In genomic region chr4:39971271-39971640, GRCh38 we compare ENCODE assay signal across 8 cellular contexts. TPM values are rescaled to one million over a fixed set of nuclear protein-coding genes. Genes with fewer than 3 reads are reported as not detected.
DNase-seq lines count a peak whose midpoint lies in the region; ATAC-seq, FAIRE-seq and TF ChIP-seq lines count a peak whose summit lies in the region.
"Not testable (repeated sequence)": the region's sequence is repeated elsewhere in the genome, so short reads cannot be mapped to it uniquely, and the experiment has no call there.

No MANE protein-coding gene starts in this region.

- CTCF ChIA-PET in A549 (lab: Yijun Ruan, JAX), result not testable (repeated sequence)
- CTCF ChIA-PET in RWPE1 (lab: Yijun Ruan, JAX), result interaction anchor here (0.6 kb wide), 1 partner anchor 9 kb away, joined by 3 read pairs; no protein-coding TSS in a partner anchor

- H3K9me2 ChIP-seq in GM23338 (ENCODE audit: insufficient read depth), result not testable (repeated sequence)

- TF ChIP-seq POLR2A in A549 (IDR thresholded peaks at IDR 0.05; ENCODE audit: low read length), result not testable (repeated sequence)

- H3K4me2 ChIP-seq in A549, result peak overlapping the region; percentile 58; the same call in 2 of the 3 replicates
- H3K4me2 ChIP-seq in GM23338, result not testable (repeated sequence)

- H3K9me3 Mint-ChIP-seq in GM23338; activated T-cell treated with anti-CD3 and anti-CD28 coated beads, Interleukin-2, amount 50 U/mL, for 24 hours; central memory CD8-positive, alpha-beta T cell; neural crest cell; stimulated activated naive CD8-positive, alpha-beta T cell treated with anti-CD3 and anti-CD28 coated beads, Interleukin-15, amount 100 ng/mL, for 72 hours: not testable (repeated sequence)

- DNase-seq in A549 (ENCODE audit: low read depth in 1 of 2, low spot score in 1 of 2); GM23338 (ENCODE audit: low spot score); RWPE1 (ENCODE audit: low spot score); activated T-cell treated with anti-CD3 and anti-CD28 coated beads, Interleukin-2, amount 50 U/mL, for 24 hours; central memory CD8-positive, alpha-beta T cell (ENCODE audit: low spot score in 2 of 2); lower lobe of right lung; neural crest cell (ENCODE audit: low read depth, low spot score); stimulated activated naive CD8-positive, alpha-beta T cell treated with anti-CD3 and anti-CD28 coated beads, Interleukin-15, amount 100 ng/mL, for 72 hours: not testable (repeated sequence)

- H3K79me2 ChIP-seq in GM23338 (replicated peaks; ENCODE audit: insufficient read depth), result peaks cover 100% of the 10 kb centered on the region

- H3K27me3 Mint-ChIP-seq in GM23338 (ENCODE audit: insufficient read depth, low read depth, poor library complexity); activated T-cell treated with anti-CD3 and anti-CD28 coated beads, Interleukin-2, amount 50 U/mL, for 24 hours; central memory CD8-positive, alpha-beta T cell; neural crest cell (ENCODE audit: low read depth); stimulated activated naive CD8-positive, alpha-beta T cell treated with anti-CD3 and anti-CD28 coated beads, Interleukin-15, amount 100 ng/mL, for 72 hours: not testable (repeated sequence)

- not testable (repeated sequence) for H3K27me3 ChIP-seq in GM23338 (ENCODE audit: insufficient read depth); lower lobe of right lung (ENCODE audit: low read depth)

- TF ChIP-seq EP300 in A549 (IDR thresholded peaks at IDR 0.05), result not testable (repeated sequence)

- WGBS in A549 (ENCODE audit: missing lambda C conversion rate), result 90% methylated on average over 8 of the region's 8 CpGs

- H3K4me1 ChIP-seq in A549 (peaks cover 24% of the 10 kb centered on the region), lower lobe of right lung (peaks cover 55% of the 10 kb centered on the region)
- H3K4me1 ChIP-seq in GM23338 (ENCODE audit: insufficient read depth), result not testable (repeated sequence)

- intact Hi-C loops in lower lobe of right lung (cut with DNase I), result loop anchor here (10.0 kb wide), 2 partner anchors 276 to 506 kb away; partner anchors contain the start of gene UBE2K

- H3K4me3 Mint-ChIP-seq in GM23338, neural crest cell: not testable (repeated sequence)
- peak overlapping the region; percentile 5 for H3K4me3 Mint-ChIP-seq in activated T-cell treated with anti-CD3 and anti-CD28 coated beads, Interleukin-2, amount 50 U/mL, for 24 hours
- H3K4me3 Mint-ChIP-seq in central memory CD8-positive, alpha-beta T cell, result peak overlapping the region; percentile 59
- H3K4me3 Mint-ChIP-seq in stimulated activated naive CD8-positive, alpha-beta T cell treated with anti-CD3 and anti-CD28 coated beads, Interleukin-15, amount 100 ng/mL, for 72 hours, result peak overlapping the region; percentile 45 to 56

- peak in 1 of 2 experiments; percentile 24; a peak in 2 of 6 replicates for ATAC-seq in A549
- ATAC-seq in GM23338, result peak; percentile 16; the same call in 1 of the 3 replicates
- ATAC-seq in central memory CD8-positive, alpha-beta T cell (replicated peaks; ENCODE audit: extremely low read depth, poor library complexity, severe bottlenecking); stimulated activated naive CD8-positive, alpha-beta T cell treated with anti-CD3 and anti-CD28 coated beads, Interleukin-15, amount 100 ng/mL, for 72 hours: not testable (repeated sequence)
- peak in 1 of 2 donors; percentile 1 for ATAC-seq in lower lobe of right lung

- H3K27ac ChIP-seq in A549 (peak overlapping the region in 1 of 2 experiments; percentile 32; a peak in 2 of 6 replicates), GM23338 (ENCODE audit: low read depth) (peak overlapping the region; percentile 50), RWPE1 (peak overlapping the region; percentile 62), lower lobe of right lung (peak overlapping the region; percentile 79)

- H3K4me1 Mint-ChIP-seq in GM23338 (peaks cover 13% of the 10 kb centered on the region), neural crest cell (peaks cover 42% of the 10 kb centered on the region)
- H3K4me1 Mint-ChIP-seq in activated T-cell treated with anti-CD3 and anti-CD28 coated beads, Interleukin-2, amount 50 U/mL, for 24 hours (ENCODE audit: low read depth), result peaks cover 66% of the 10 kb centered on the region
- peaks cover 45% of the 10 kb centered on the region for H3K4me1 Mint-ChIP-seq in central memory CD8-positive, alpha-beta T cell
- H3K4me1 Mint-ChIP-seq in stimulated activated naive CD8-positive, alpha-beta T cell treated with anti-CD3 and anti-CD28 coated beads, Interleukin-15, amount 100 ng/mL, for 72 hours, result peaks cover 61% of the 10 kb centered on the region

- not testable (repeated sequence) for H3K9me3 ChIP-seq in A549, lower lobe of right lung

- peaks cover 53% of the 10 kb centered on the region for H4K20me1 ChIP-seq in GM23338 (replicated peaks; ENCODE audit: insufficient read depth)

- not testable (repeated sequence) for H2AFZ ChIP-seq in GM23338

- H3K36me3 ChIP-seq in GM23338 (ENCODE audit: insufficient read depth) (peaks cover 36% of the 10 kb centered on the region), lower lobe of right lung (peaks cover 41% of the 10 kb centered on the region)

- not testable (repeated sequence) for TF ChIP-seq RAD21 in A549 (conservative IDR thresholded peaks at IDR 0.05 in 1 of 2, IDR thresholded peaks at IDR 0.05 in 1 of 2)

- not testable (repeated sequence) for TF ChIP-seq CTCF in A549 (IDR thresholded peaks at IDR 0.05); GM23338 (conservative IDR thresholded peaks at IDR 0.05; ENCODE audit: low read depth in 2 of 2); RWPE1 (conservative IDR thresholded peaks at IDR 0.05; ENCODE audit: low read depth); lower lobe of right lung (IDR thresholded peaks at IDR 0.05); neural crest cell (conservative IDR thresholded peaks at IDR 0.05)

- FAIRE-seq in A549 (lab: Jason Lieb, UNC), result not testable (repeated sequence)

- H3F3A ChIP-seq in GM23338 (replicated peaks; ENCODE audit: low read depth), result not testable (repeated sequence)

- H3K4me3 ChIP-seq in A549, GM23338, lower lobe of right lung: not testable (repeated sequence)

- H3K27ac Mint-ChIP-seq in GM23338 (peak overlapping the region; percentile 74), neural crest cell (ENCODE audit: unreplicated experiment) (peak overlapping the region; percentile 58)
- H3K27ac Mint-ChIP-seq in activated T-cell treated with anti-CD3 and anti-CD28 coated beads, Interleukin-2, amount 50 U/mL, for 24 hours, result peak overlapping the region; percentile 56
- peak overlapping the region; percentile 68 for H3K27ac Mint-ChIP-seq in central memory CD8-positive, alpha-beta T cell (ENCODE audit: low read depth)
- peak overlapping the region; percentile 69 to 71 for H3K27ac Mint-ChIP-seq in stimulated activated naive CD8-positive, alpha-beta T cell treated with anti-CD3 and anti-CD28 coated beads, Interleukin-15, amount 100 ng/mL, for 72 hours

- H3K36me3 Mint-ChIP-seq in GM23338 (ENCODE audit: low read depth), result peaks cover 43% of the 10 kb centered on the region
- H3K36me3 Mint-ChIP-seq in activated T-cell treated with anti-CD3 and anti-CD28 coated beads, Interleukin-2, amount 50 U/mL, for 24 hours (ENCODE audit: low read depth), result peaks cover 73% of the 10 kb centered on the region
- H3K36me3 Mint-ChIP-seq in central memory CD8-positive, alpha-beta T cell (ENCODE audit: insufficient read depth), result peaks cover 35% of the 10 kb centered on the region
- H3K36me3 Mint-ChIP-seq in neural crest cell (ENCODE audit: low read depth), result peaks cover 16% of the 10 kb centered on the region

- POLR2A ChIA-PET in A549 (lab: Yijun Ruan, JAX), result not testable (repeated sequence)
- POLR2A ChIA-PET in RWPE1 (lab: Yijun Ruan, JAX; ENCODE audit: low non-redundant PET), result interaction anchor here (0.7 to 1.0 kb wide), 2 partner anchors 273 to 332 kb away, joined by 3 read pairs; partner anchors contain the start of genes SMIM14 and UBE2K

RNA-seq across cellular contexts. Expression of gene PDS5A, which starts 6.5 kb away (rescaled TPM):
- polyA plus RNA-seq in A549 (2011; rRNA removed) (87.5 and 90.0 TPM in 2 replicates), A549 (2017; fragmentation: RNase III; extraction: RNeasy Plus Mini Kit Qiagen cat#74134 plus additional on column Dnase treatment) (30.7 to 34.6 TPM (median 33.0 TPM) in 3 replicates), GM23338 (2016; fragmentation: Nextera tagmentation; extraction: Ambion mirVana) (20.1 and 22.1 TPM in 2 replicates)
- polyA plus RNA-seq in A549 (2012; cell fraction: cytosol; rRNA removed), result 13.8 and 15.0 TPM in 2 replicates
- polyA plus RNA-seq in A549 (2012; cell fraction: nucleus; rRNA removed), result 8.2 and 11.9 TPM in 2 replicates
- 64.9 and 101 TPM in 2 replicates for polyA minus RNA-seq in A549 (2011; rRNA and poly(A)+ RNA removed)
- 72.4 and 91.9 TPM in 2 replicates for total RNA-seq in GM23338 (2014; rRNA removed; shearing (Covaris generic))
- total RNA-seq in lower lobe of right lung (74.8 TPM), neural crest cell (82.1 and 83.1 TPM in 2 replicates)
